ENCODE assay signal across 13 cellular contexts in the genomic region with DNA sequence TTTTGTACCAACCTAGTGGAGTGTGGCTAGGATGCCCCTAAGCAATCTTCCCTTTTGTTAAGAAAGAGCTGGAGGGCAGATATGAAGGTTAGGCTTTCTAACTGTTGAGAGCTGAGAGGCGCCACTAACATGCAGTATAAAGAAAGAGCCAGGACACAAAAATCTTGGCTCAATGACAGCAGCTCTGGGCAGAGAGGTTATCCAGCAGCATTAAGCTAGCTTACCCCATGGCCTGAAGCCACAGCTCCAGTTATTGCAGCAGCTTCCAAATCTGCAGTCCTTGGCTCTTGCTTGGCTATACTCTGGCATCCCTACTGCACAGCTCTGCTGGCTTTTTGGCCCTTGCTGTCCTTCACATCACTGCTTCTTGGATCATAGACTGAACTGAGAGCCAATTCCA.
A peak's percentile ranks its signal among the peaks of the same experiment; 100 is the strongest.
DNase-seq lines count a peak whose midpoint lies in the region; ATAC-seq lines count a peak whose summit lies in the region.
"Had no signal": no experiment of that assay in that cellular context is flagged by ENCODE, and none has a peak within 500 bp of the region (broad histone marks: within the 10 kb centered on the region; RNA-seq: fewer than 3 reads in every experiment).

No MANE protein-coding gene starts in this region.

- no peaks in the 10 kb centered on the region for H3K9me3 ChIP-seq in MG63
- H3K9me3 ChIP-seq: vagina had no signal

- ATAC-seq in GM18907 (IDR thresholded peaks at IDR 0.05; ENCODE audit: unreplicated experiment) (no peak), GM21619 (IDR thresholded peaks at IDR 0.05; ENCODE audit: unreplicated experiment) (no peak), left colon (no peak), HG02870 (IDR thresholded peaks at IDR 0.05; ENCODE audit: unreplicated experiment) (no peak)

- no peak overlapping the region for H3K4me3 ChIP-seq in MG63
- H3K4me3 ChIP-seq: skin epidermis, vagina had no signal

- intact Hi-C loops in left colon (cut with DNase I, micrococcal nuclease): no loop called here

- no peaks in the 10 kb centered on the region for H3K36me3 ChIP-seq in MG63
- H3K36me3 ChIP-seq: vagina had no signal

- DNase-seq in AG08396 (ENCODE audit: low spot score): peak; percentile 7
- peak; percentile 85 for DNase-seq in MG63
- DNase-seq in fibroblast of gingiva (ENCODE audit: low read depth): peak; percentile 15
- DNase-seq in medulla oblongata (ENCODE audit: extremely low spot score): peak; percentile 6
- DNase-seq in left colon: no peak
- DNase-seq: activated B cell treated with CpG ODN at 0.5 μM for 24 hours; NCI-H1048; stimulated activated naive CD4-positive, alpha-beta T cell treated with Interleukin-2 at 50 U/mL for 16 hours had no signal

- H3K27me3 ChIP-seq in MG63: no peaks in the 10 kb centered on the region
- H3K27me3 ChIP-seq: vagina had no signal

Comparison
In these comparisons a context has a peak if more than half of its experiments do, and no peak if none do; other contexts are left out.
1. DNase-seq: peak in AG08396 (single experiment), MG63 (single experiment), fibroblast of gingiva (single experiment) and medulla oblongata (single experiment); none in left colon (0 of 2).